25 cellular contexts compared by ENCODE assay signal in the genomic region with DNA sequence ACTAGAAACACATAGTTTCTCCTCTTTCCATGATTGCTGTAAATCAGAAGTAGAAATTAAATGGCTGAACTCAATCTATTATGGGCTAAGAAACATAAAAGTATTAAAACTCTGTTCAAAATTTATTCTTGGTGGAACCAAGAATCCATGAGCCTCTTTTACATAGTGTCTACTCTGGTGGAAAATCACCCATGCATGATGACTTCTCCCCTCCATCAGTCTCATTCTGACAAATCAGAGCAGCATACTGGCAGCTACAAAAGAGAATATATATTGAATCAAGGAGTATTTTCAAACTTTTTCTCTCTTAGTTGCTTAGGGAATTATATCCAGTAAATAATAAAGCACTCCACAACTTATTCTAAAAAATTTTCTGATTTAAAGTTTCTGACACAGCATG.
DNase-seq lines count a peak whose midpoint lies in the region; ATAC-seq and TF ChIP-seq lines count a peak whose summit lies in the region.
"Had no signal": no experiment of that assay in that cellular context is flagged by ENCODE, and none has a peak within 500 bp of the region (broad histone marks: within the 10 kb centered on the region; RNA-seq: fewer than 3 reads in every experiment).

No MANE protein-coding gene starts in this region.

- DNase-seq in left ventricle myocardium inferior (no peak), right atrium auricular region (ENCODE audit: low spot score) (no peak), adipocyte (ENCODE audit: low read depth) (no peak), thoracic aorta (ENCODE audit: low spot score) (no peak), cerebellum (ENCODE audit: low spot score) (no peak), GDM1 (lab: John Stamatoyannopoulos, UW) (no peak), NCI-H82 (lab: John Stamatoyannopoulos, UW) (no peak)
- DNase-seq: 8988T; ACHN; BE2C; CD4-positive, CD25-positive, alpha-beta regulatory T cell; DMS53; NCI-H1048; NCI-H1417 treated with DMSO at 0.1 percent for 48 hours; NCI-H1694 treated with DMSO at 0.1 percent for 48 hours; NCI-H2081; NCI-H2227 treated with DMSO at 0.1 percent for 48 hours; NCI-H69; PC-3 had no signal

- no peaks in the 10 kb centered on the region for H3K36me3 ChIP-seq in left ventricle myocardium inferior
- H3K36me3 ChIP-seq in right atrium auricular region, result no peaks in the 10 kb centered on the region
- H3K36me3 ChIP-seq in adipocyte (ENCODE audit: control insufficient read depth, insufficient read depth, low read length, severe bottlenecking), result no peaks in the 10 kb centered on the region
- no peaks in the 10 kb centered on the region for H3K36me3 ChIP-seq in thoracic aorta
- H3K36me3 ChIP-seq: BE2C had no signal

- TF ChIP-seq CTCF in left ventricle myocardium inferior (IDR thresholded peaks at IDR 0.05; ENCODE audit: borderline replicate concordance) (no peak), right atrium auricular region (IDR thresholded peaks at IDR 0.05) (no peak), nephron (IDR thresholded peaks at IDR 0.05; ENCODE audit: unreplicated experiment in 3 of 3) (no peak), thoracic aorta (IDR thresholded peaks at IDR 0.05) (no peak)

- no peaks in the 10 kb centered on the region for H3K36me3 Mint-ChIP-seq in nephron (ENCODE audit: low read depth)
- H3K36me3 Mint-ChIP-seq: CD4-positive, CD25-positive, alpha-beta regulatory T cell; IgD-negative memory B cell had no signal

- peaks cover 2% of the 10 kb centered on the region for H3K9me3 Mint-ChIP-seq in nephron
- H3K9me3 Mint-ChIP-seq: IgD-negative memory B cell had no signal

- no peak overlapping the region for H3K4me3 Mint-ChIP-seq in nephron
- H3K4me3 Mint-ChIP-seq: CD4-positive, CD25-positive, alpha-beta regulatory T cell; IgD-negative memory B cell had no signal

- H3K27me3 Mint-ChIP-seq in nephron (ENCODE audit: low read depth), result no peaks in the 10 kb centered on the region
- H3K27me3 Mint-ChIP-seq: CD4-positive, CD25-positive, alpha-beta regulatory T cell; IgD-negative memory B cell had no signal

- intact Hi-C loops in left ventricle myocardium inferior (cut with micrococcal nuclease), result no loop called here

- H3K27ac Mint-ChIP-seq in nephron, result peak overlapping the region in 2 of 3 experiments; percentile 47 to 83
- H3K27ac Mint-ChIP-seq: CD4-positive, CD25-positive, alpha-beta regulatory T cell; IgD-negative memory B cell had no signal

- peak overlapping the region; percentile 31 for H3K27ac ChIP-seq in left ventricle myocardium inferior (replicated peaks)
- no peak overlapping the region for H3K27ac ChIP-seq in right atrium auricular region
- H3K27ac ChIP-seq in thoracic aorta, result peak overlapping the region; percentile 44 to 52
- H3K27ac ChIP-seq: HL-60, KMS-11 had no signal

- H3K9me3 ChIP-seq in left ventricle myocardium inferior (replicated peaks), result no peaks in the 10 kb centered on the region
- no peaks in the 10 kb centered on the region for H3K9me3 ChIP-seq in right atrium auricular region
- H3K9me3 ChIP-seq in adipocyte (ENCODE audit: control insufficient read depth, low read length), result no peaks in the 10 kb centered on the region
- no peaks in the 10 kb centered on the region for H3K9me3 ChIP-seq in thoracic aorta
- H3K9me3 ChIP-seq: BE2C had no signal

- H3K9ac ChIP-seq in adipocyte (ENCODE audit: low read length), result no peak overlapping the region
- H3K9ac ChIP-seq: KMS-11 had no signal

- peaks cover 15% of the 10 kb centered on the region for H3K4me1 ChIP-seq in left ventricle myocardium inferior
- H3K4me1 ChIP-seq in right atrium auricular region, result peaks cover 0 to 11% of the 10 kb centered on the region in 2 donors
- peaks cover 11% of the 10 kb centered on the region for H3K4me1 ChIP-seq in adipocyte (ENCODE audit: control insufficient read depth, insufficient read depth, low read length)
- H3K4me1 ChIP-seq in thoracic aorta (ENCODE audit: control insufficient read depth in 1 of 2, low read depth in 2 of 2), result peaks cover 11 to 24% of the 10 kb centered on the region in 2 donors
- H3K4me1 ChIP-seq: BE2C had no signal

- H3K4me1 Mint-ChIP-seq in nephron, result peaks cover 36% of the 10 kb centered on the region
- H3K4me1 Mint-ChIP-seq: CD4-positive, CD25-positive, alpha-beta regulatory T cell; IgD-negative memory B cell had no signal

- H3K4me3 ChIP-seq in left ventricle myocardium inferior (no peak overlapping the region), right atrium auricular region (no peak overlapping the region), adipocyte (ENCODE audit: low read length) (peak overlapping the region; percentile 66), thoracic aorta (no peak overlapping the region)
- H3K4me3 ChIP-seq: GM12878 had no signal

- no peak for ATAC-seq in thoracic aorta (ENCODE audit: insufficient number of reproducible peaks, low FRiP score, low read depth)
- ATAC-seq: GM12878, HCT116, PC-3 had no signal

- H3K27me3 ChIP-seq in left ventricle myocardium inferior (ENCODE audit: low read depth), result no peaks in the 10 kb centered on the region
- no peaks in the 10 kb centered on the region for H3K27me3 ChIP-seq in right atrium auricular region
- H3K27me3 ChIP-seq in adipocyte (replicated peaks; ENCODE audit: control insufficient read depth, insufficient read depth, low read length), result no peaks in the 10 kb centered on the region
- no peaks in the 10 kb centered on the region for H3K27me3 ChIP-seq in thoracic aorta (replicated peaks; ENCODE audit: insufficient read depth)
- H3K27me3 ChIP-seq: BE2C had no signal

Comparison
In these comparisons a context has a peak if more than half of its experiments do, and no peak if none do; other contexts are left out.
1. H3K27ac ChIP-seq: peak in left ventricle myocardium inferior (single experiment) and thoracic aorta (2 of 2); none in right atrium auricular region (0 of 2).